ENCODE assay signal across 9 cellular contexts in genomic region chr16:29819506-29819905, GRCh38. TPM values are rescaled to one million over a fixed set of nuclear protein-coding genes. Genes with fewer than 3 reads are reported as not detected.
DNase-seq lines count a peak whose midpoint lies in the region; ATAC-seq and TF ChIP-seq lines count a peak whose summit lies in the region.
"Had no signal": no experiment of that assay in that cellular context is flagged by ENCODE, and none has a peak within 500 bp of the region (broad histone marks: within the 10 kb centered on the region; RNA-seq: fewer than 3 reads in every experiment).

No MANE protein-coding gene starts in this region.

- H3K4me1 Mint-ChIP-seq in activated T-cell treated with anti-CD3 and anti-CD28 coated beads, Interleukin-2, amount 50 U/mL, for 4 hours (ENCODE audit: low read depth): peaks cover 73% of the 10 kb centered on the region
- peaks cover 30% of the 10 kb centered on the region for H3K4me1 Mint-ChIP-seq in activated T-helper 17 cell treated with anti-CD3 and anti-CD28 coated beads, Interleukin-2, amount 50 U/mL, for 72 hours
- H3K4me1 Mint-ChIP-seq in immature natural killer cell: peaks cover 66 to 78% of the 10 kb centered on the region in 2 donors

- no peak for DNase-seq in activated T-cell treated with anti-CD3 and anti-CD28 coated beads, Interleukin-2, amount 50 U/mL, for 4 hours
- no peak for DNase-seq in activated T-cell treated with anti-CD3 and anti-CD28 coated beads, Interleukin-2, amount 50 U/mL, for 48 hours
- DNase-seq in immature natural killer cell (no peak), tibial artery (no peak), superior temporal gyrus (ENCODE audit: extremely low spot score) (no peak), putamen (ENCODE audit: low spot score) (no peak), NCI-H774 (lab: John Stamatoyannopoulos, UW) (no peak)
- DNase-seq: NCI-H1417 treated with DMSO at 0.1 percent for 48 hours had no signal

- peaks cover 7 to 73% (median 61%) of the 10 kb centered on the region in 4 donors for H3K4me1 ChIP-seq in tibial artery

- no peaks in the 10 kb centered on the region for H3K27me3 ChIP-seq in tibial artery

- ATAC-seq in activated T-cell treated with anti-CD3 and anti-CD28 coated beads, Interleukin-2, amount 50 U/mL, for 4 hours: no peak
- no peak for ATAC-seq in activated T-helper 17 cell treated with anti-CD3 and anti-CD28 coated beads, Interleukin-2, amount 50 U/mL, for 72 hours (replicated peaks)

- no peaks in the 10 kb centered on the region for H3K27me3 Mint-ChIP-seq in activated T-cell treated with anti-CD3 and anti-CD28 coated beads, Interleukin-2, amount 50 U/mL, for 4 hours (ENCODE audit: low read depth)
- no peaks in the 10 kb centered on the region for H3K27me3 Mint-ChIP-seq in activated T-helper 17 cell treated with anti-CD3 and anti-CD28 coated beads, Interleukin-2, amount 50 U/mL, for 72 hours
- peaks cover 9% of the 10 kb centered on the region in 3 donors for H3K27me3 Mint-ChIP-seq in immature natural killer cell (ENCODE audit: low read depth in 3 of 3)

- H3K27ac ChIP-seq in tibial artery: peak overlapping the region; percentile 89 to 90

- peaks cover 19% of the 10 kb centered on the region for H3K36me3 Mint-ChIP-seq in activated T-cell treated with anti-CD3 and anti-CD28 coated beads, Interleukin-2, amount 50 U/mL, for 4 hours (ENCODE audit: insufficient read depth)
- peaks cover 79% of the 10 kb centered on the region for H3K36me3 Mint-ChIP-seq in activated T-helper 17 cell treated with anti-CD3 and anti-CD28 coated beads, Interleukin-2, amount 50 U/mL, for 72 hours (ENCODE audit: low read depth)
- peaks cover 0 to 21% (median 5%) of the 10 kb centered on the region in 3 donors for H3K36me3 Mint-ChIP-seq in immature natural killer cell

- no peaks in the 10 kb centered on the region for H3K9me3 Mint-ChIP-seq in activated T-cell treated with anti-CD3 and anti-CD28 coated beads, Interleukin-2, amount 50 U/mL, for 4 hours
- no peaks in the 10 kb centered on the region for H3K9me3 Mint-ChIP-seq in activated T-helper 17 cell treated with anti-CD3 and anti-CD28 coated beads, Interleukin-2, amount 50 U/mL, for 72 hours
- H3K9me3 Mint-ChIP-seq in immature natural killer cell: no peaks in the 10 kb centered on the region

- no peaks in the 10 kb centered on the region for H3K9me3 ChIP-seq in tibial artery

- no peak for TF ChIP-seq CTCF in tibial artery (IDR thresholded peaks at IDR 0.05)

- peak overlapping the region; percentile 91 for H3K4me3 Mint-ChIP-seq in activated T-cell treated with anti-CD3 and anti-CD28 coated beads, Interleukin-2, amount 50 U/mL, for 4 hours
- peak overlapping the region; percentile 99 for H3K4me3 Mint-ChIP-seq in activated T-helper 17 cell treated with anti-CD3 and anti-CD28 coated beads, Interleukin-2, amount 50 U/mL, for 72 hours
- peak overlapping the region; percentile 93 to 98 (median 95) for H3K4me3 Mint-ChIP-seq in immature natural killer cell

- H3K27ac Mint-ChIP-seq in activated T-helper 17 cell treated with anti-CD3 and anti-CD28 coated beads, Interleukin-2, amount 50 U/mL, for 72 hours: peak overlapping the region; percentile 96
- H3K27ac Mint-ChIP-seq in immature natural killer cell: peak overlapping the region; percentile 82 to 97 (median 95)

- no peak overlapping the region for H3K4me3 ChIP-seq in tibial artery

- peaks cover 5 to 22% (median 9%) of the 10 kb centered on the region in 3 donors for H3K36me3 ChIP-seq in tibial artery

- intact Hi-C loops in tibial artery (cut with DNase I; ENCODE audit: low total_unique reads): loop anchor here (10.0 kb wide), 1 partner anchor 175 kb away; the partner anchor contains the start of genes HIRIP3 and INO80E

RNA-seq across cellular contexts. Expression of gene MVP, which starts 0.8 kb away (rescaled TPM):
- 10 to 100 TPM; 80.6 to 86.4 (median 85.8) TPM for total RNA-seq in activated T-cell treated with anti-CD3 and anti-CD28 coated beads, Interleukin-2, amount 50 U/mL, for 4 hours
- 100 to 1,000 TPM; 101 to 133 TPM for total RNA-seq in activated T-helper 17 cell treated with anti-CD3 and anti-CD28 coated beads, Interleukin-2, amount 50 U/mL, for 72 hours
- polyA plus RNA-seq in immature natural killer cell: 100 to 1,000 TPM; 103 to 195 (median 142) TPM

RNA-seq across cellular contexts. Expression of gene PAGR1, which starts 3.6 kb away (rescaled TPM):
- total RNA-seq in activated T-cell treated with anti-CD3 and anti-CD28 coated beads, Interleukin-2, amount 50 U/mL, for 4 hours: 10 to 100 TPM; 35.2 to 40.9 (median 40.7) TPM
- total RNA-seq in activated T-helper 17 cell treated with anti-CD3 and anti-CD28 coated beads, Interleukin-2, amount 50 U/mL, for 72 hours: 10 to 100 TPM; 26.8 to 26.9 TPM
- polyA plus RNA-seq in immature natural killer cell: 10 to 100 TPM; 44.8 to 55.2 (median 46.1) TPM

RNA-seq across cellular contexts. Expression of gene PRRT2, which starts 7.5 kb away (rescaled TPM):
- 1 to 10 TPM in 1 of 3 donors, under 1 TPM in 2; 0.34 to 1.6 (median 0.76) TPM for total RNA-seq in activated T-cell treated with anti-CD3 and anti-CD28 coated beads, Interleukin-2, amount 50 U/mL, for 4 hours
- total RNA-seq in activated T-helper 17 cell treated with anti-CD3 and anti-CD28 coated beads, Interleukin-2, amount 50 U/mL, for 72 hours: 1 to 10 TPM; 1.2 to 9.1 TPM
- not detected for polyA plus RNA-seq in immature natural killer cell

RNA-seq across cellular contexts. Expression of gene MAZ, which starts 13.2 kb away (rescaled TPM):
- 100 to 1,000 TPM; 321 to 471 (median 409) TPM for total RNA-seq in activated T-cell treated with anti-CD3 and anti-CD28 coated beads, Interleukin-2, amount 50 U/mL, for 4 hours
- total RNA-seq in activated T-helper 17 cell treated with anti-CD3 and anti-CD28 coated beads, Interleukin-2, amount 50 U/mL, for 72 hours: 100 to 1,000 TPM; 239 to 288 TPM
- polyA plus RNA-seq in immature natural killer cell: 10 to 100 TPM; 49.2 to 54.8 (median 52.7) TPM

RNA-seq across cellular contexts. Expression of gene KIF22, which starts 29.0 kb away (rescaled TPM):
- 10 to 100 TPM; 73.5 to 82.2 (median 79.7) TPM for total RNA-seq in activated T-cell treated with anti-CD3 and anti-CD28 coated beads, Interleukin-2, amount 50 U/mL, for 4 hours
- 100 to 1,000 TPM; 122 to 139 TPM for total RNA-seq in activated T-helper 17 cell treated with anti-CD3 and anti-CD28 coated beads, Interleukin-2, amount 50 U/mL, for 72 hours
- polyA plus RNA-seq in immature natural killer cell: 10 to 100 TPM; 33.1 to 45.2 (median 33.3) TPM
